In the genomic region with DNA sequence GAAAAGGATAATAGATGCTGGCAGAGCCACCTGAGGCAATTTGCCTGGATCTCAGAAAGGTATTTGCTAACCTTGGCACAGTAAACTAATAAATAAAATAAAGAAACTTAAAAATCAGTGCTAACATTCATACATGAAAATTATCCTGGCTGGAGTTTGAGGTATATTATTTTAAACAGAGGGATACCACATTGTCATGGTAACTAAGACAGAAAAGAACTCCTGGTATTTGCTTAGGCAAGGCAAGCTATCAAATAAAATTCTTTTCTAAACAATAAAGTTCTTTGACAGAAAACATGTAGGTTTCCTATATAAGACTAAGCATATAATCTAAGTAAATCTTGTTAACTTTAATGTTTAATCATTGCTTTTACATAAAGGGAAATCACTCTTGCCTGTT, we compare ENCODE assay signal across 21 cellular contexts.
DNase-seq lines count a peak whose midpoint lies in the region; FAIRE-seq and TF ChIP-seq lines count a peak whose summit lies in the region.
"Had no signal": no experiment of that assay in that cellular context is flagged by ENCODE, and none has a peak within 500 bp of the region (broad histone marks: within the 10 kb centered on the region; RNA-seq: fewer than 3 reads in every experiment).

No MANE protein-coding gene starts in this region.

- H3K4me3 ChIP-seq in AG04449 (ENCODE audit: low read depth, low read length), result no peak overlapping the region
- H3K4me3 ChIP-seq in astrocyte (ENCODE audit: insufficient read depth, low read depth, low read length), result no peak overlapping the region
- H3K4me3 ChIP-seq in CD8-positive, alpha-beta memory T cell (ENCODE audit: low read length), result no peak overlapping the region
- H3K4me3 ChIP-seq: Peyer's patch, SK-N-MC had no signal

- no peaks in the 10 kb centered on the region for H3K27me3 Mint-ChIP-seq in astrocyte (ENCODE audit: low read depth, unreplicated experiment)
- H3K27me3 Mint-ChIP-seq in osteocyte (ENCODE audit: unreplicated experiment), result no peaks in the 10 kb centered on the region
- peaks cover 6 to 8% of the 10 kb centered on the region in 2 donors for H3K27me3 Mint-ChIP-seq in CD8-positive, alpha-beta memory T cell

- H3K9me3 ChIP-seq in astrocyte (ENCODE audit: insufficient read depth, low read depth, low read length), result no peaks in the 10 kb centered on the region
- no peaks in the 10 kb centered on the region for H3K9me3 ChIP-seq in CD8-positive, alpha-beta memory T cell (ENCODE audit: low read length)
- H3K9me3 ChIP-seq: Peyer's patch had no signal

- POLR2A ChIA-PET in AG04449 (lab: Yijun Ruan, JAX), result no interaction called here
- POLR2A ChIA-PET in CD8-positive, alpha-beta memory T cell (lab: Charles Lee), result no interaction called here

- H3K9me3 Mint-ChIP-seq in astrocyte (ENCODE audit: unreplicated experiment) (no peaks in the 10 kb centered on the region), osteocyte (ENCODE audit: unreplicated experiment) (peaks cover 12% of the 10 kb centered on the region)
- peaks cover 0 to 3% (median 0%) of the 10 kb centered on the region in 5 donors for H3K9me3 Mint-ChIP-seq in CD8-positive, alpha-beta memory T cell
- H3K9me3 Mint-ChIP-seq: CD8-positive, alpha-beta T cell had no signal

- CTCF ChIA-PET in AG04449 (lab: Yijun Ruan, JAX), result no interaction called here
- CTCF ChIA-PET in CD8-positive, alpha-beta memory T cell (lab: Charles Lee), result no interaction called here

- H3K36me3 ChIP-seq in astrocyte (ENCODE audit: insufficient read depth, low read length), result no peaks in the 10 kb centered on the region
- H3K36me3 ChIP-seq in CD8-positive, alpha-beta memory T cell (ENCODE audit: insufficient read depth, low read length), result no peaks in the 10 kb centered on the region
- H3K36me3 ChIP-seq: Peyer's patch had no signal

- peak; percentile 2 for DNase-seq in AG04449 (ENCODE audit: low read depth, low spot score)
- peak; percentile 9 for DNase-seq in GM04503 (ENCODE audit: low read depth)
- peak; percentile 12 for DNase-seq in astrocyte (ENCODE audit: low read depth)
- no peak for DNase-seq in osteocyte (ENCODE audit: extremely low spot score, unreplicated experiment)
- DNase-seq in CD1c-positive myeloid dendritic cell (ENCODE audit: extremely low spot score), result no peak
- no peak for DNase-seq in CD8-positive, alpha-beta memory T cell
- DNase-seq in RPMI8226, result no peak
- DNase-seq: AML-193; C1 segment of cervical spinal cord; CD8-positive, alpha-beta T cell; DMS153; DND-41; NCI-H1092; NCI-H1417 treated with DMSO at 0.1 percent for 48 hours; NCI-H1694 treated with DMSO at 0.1 percent for 48 hours; NCI-H2227 treated with DMSO at 0.1 percent for 48 hours; NCI-H526 treated with DMSO at 0.1 percent for 48 hours; Peyer's patch; SIG-M5 had no signal

- H3K4me1 ChIP-seq in astrocyte (ENCODE audit: insufficient read depth, low read length), result no peaks in the 10 kb centered on the region
- H3K4me1 ChIP-seq in CD8-positive, alpha-beta memory T cell (ENCODE audit: insufficient read depth, low read length), result no peaks in the 10 kb centered on the region
- H3K4me1 ChIP-seq: Peyer's patch had no signal

- H2AFZ ChIP-seq in astrocyte (ENCODE audit: low read depth, low read length), result no peak overlapping the region

- H3K4me1 Mint-ChIP-seq in astrocyte (ENCODE audit: low read depth, unreplicated experiment), result no peaks in the 10 kb centered on the region
- H3K4me1 Mint-ChIP-seq in osteocyte (ENCODE audit: unreplicated experiment), result peaks cover 22% of the 10 kb centered on the region
- H3K4me1 Mint-ChIP-seq in CD8-positive, alpha-beta memory T cell, result no peaks in the 10 kb centered on the region
- H3K4me1 Mint-ChIP-seq: IgD-negative memory B cell had no signal

- no peak for TF ChIP-seq CTCF in AG04449 (IDR thresholded peaks at IDR 0.05; ENCODE audit: insufficient read depth, low read length, missing control alignments)
- TF ChIP-seq CTCF in astrocyte (IDR thresholded peaks at IDR 0.05; ENCODE audit: insufficient read depth, low read depth, low read length), result no peak
- no peak for TF ChIP-seq CTCF in osteocyte (IDR thresholded peaks at IDR 0.05)

- H3K27ac ChIP-seq in astrocyte (ENCODE audit: low read depth, low read length), result no peak overlapping the region
- H3K27ac ChIP-seq in CD8-positive, alpha-beta memory T cell (ENCODE audit: low read depth, low read length), result no peak overlapping the region
- H3K27ac ChIP-seq: Peyer's patch, SK-N-MC had no signal

- H3K9ac ChIP-seq in astrocyte (ENCODE audit: low read length), result no peak overlapping the region

- no peak for FAIRE-seq in astrocyte (lab: Jason Lieb, UNC)

- no peaks in the 10 kb centered on the region for H3K79me2 ChIP-seq in astrocyte (ENCODE audit: insufficient read depth, low read length)

- no peaks in the 10 kb centered on the region for H3K36me3 Mint-ChIP-seq in astrocyte (ENCODE audit: low read depth, unreplicated experiment)
- no peaks in the 10 kb centered on the region for H3K36me3 Mint-ChIP-seq in osteocyte (ENCODE audit: unreplicated experiment)
- no peaks in the 10 kb centered on the region for H3K36me3 Mint-ChIP-seq in CD8-positive, alpha-beta memory T cell
- H3K36me3 Mint-ChIP-seq: CD8-positive, alpha-beta T cell; IgD-negative memory B cell had no signal

- H3K4me2 ChIP-seq in astrocyte (ENCODE audit: low read length), result no peak overlapping the region

- H3K27me3 ChIP-seq in astrocyte (ENCODE audit: insufficient read depth, low read length), result no peaks in the 10 kb centered on the region
- no peaks in the 10 kb centered on the region for H3K27me3 ChIP-seq in CD8-positive, alpha-beta memory T cell (ENCODE audit: insufficient read depth, low read length, poor library complexity, severe bottlenecking)
- H3K27me3 ChIP-seq: Peyer's patch had no signal

- H4K20me1 ChIP-seq in astrocyte (ENCODE audit: insufficient read depth, low read length), result no peaks in the 10 kb centered on the region

- no peak overlapping the region for H3K27ac Mint-ChIP-seq in astrocyte (ENCODE audit: unreplicated experiment)
- H3K27ac Mint-ChIP-seq in osteocyte (ENCODE audit: unreplicated experiment), result peak overlapping the region; percentile 69
- H3K27ac Mint-ChIP-seq in CD8-positive, alpha-beta memory T cell, result no peak overlapping the region
- H3K27ac Mint-ChIP-seq: CD8-positive, alpha-beta T cell; IgD-negative memory B cell had no signal

- H3K4me3 Mint-ChIP-seq in astrocyte (ENCODE audit: unreplicated experiment) (no peak overlapping the region), osteocyte (ENCODE audit: unreplicated experiment) (no peak overlapping the region)
- no peak overlapping the region for H3K4me3 Mint-ChIP-seq in CD8-positive, alpha-beta memory T cell
- H3K4me3 Mint-ChIP-seq: CD8-positive, alpha-beta T cell; IgD-negative memory B cell had no signal

Comparison
In these comparisons a context has a peak if more than half of its experiments do, and no peak if none do; other contexts are left out.
1. DNase-seq: peak in AG04449 (single experiment), GM04503 (single experiment) and astrocyte (single experiment); none in osteocyte (single experiment), CD1c-positive myeloid dendritic cell (single experiment), CD8-positive, alpha-beta memory T cell (0 of 5) and RPMI8226 (single experiment).